In the genomic region with DNA sequence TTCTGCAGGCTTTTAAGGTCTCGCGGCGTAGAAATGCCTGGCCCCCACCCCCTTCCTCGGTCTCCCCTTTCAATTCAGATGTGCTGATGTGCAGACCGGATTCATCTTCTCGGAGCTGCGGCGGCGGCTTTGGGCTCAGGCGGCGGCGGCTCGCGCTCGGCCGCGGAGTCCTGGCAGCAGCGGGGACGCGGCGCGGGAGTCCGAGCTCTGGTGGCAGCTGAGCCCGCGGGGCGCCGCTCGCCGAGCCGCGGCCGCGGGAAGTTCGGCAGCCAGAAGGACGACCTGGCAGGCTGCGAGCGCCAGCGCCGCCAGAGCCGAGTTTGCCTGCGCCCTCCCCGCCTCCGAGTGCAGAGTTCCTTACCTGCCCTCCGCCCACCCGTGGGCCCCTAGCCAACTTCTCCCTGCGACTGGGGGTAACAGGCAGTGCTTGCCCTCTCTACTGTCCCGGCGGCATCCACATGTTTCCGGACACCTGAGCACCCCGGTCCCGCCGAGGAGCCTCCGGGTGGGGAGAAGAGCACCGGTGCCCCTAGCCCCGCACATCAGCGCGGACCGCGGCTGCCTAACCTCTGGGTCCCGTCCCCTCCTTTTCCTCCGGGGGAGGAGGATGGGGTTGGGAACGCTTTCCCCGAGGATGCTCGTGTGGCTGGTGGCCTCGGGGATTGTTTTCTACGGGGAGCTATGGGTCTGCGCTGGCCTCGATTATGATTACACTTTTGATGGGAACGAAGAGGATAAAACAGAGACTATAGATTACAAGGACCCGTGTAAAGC, we compare ENCODE assay signal across 9 cellular contexts. TPM values are rescaled to one million over a fixed set of nuclear protein-coding genes. Genes with fewer than 3 reads are reported as not detected.
DNase-seq lines count a peak whose midpoint lies in the region; ATAC-seq and TF ChIP-seq lines count a peak whose summit lies in the region.
"Had no signal": no experiment of that assay in that cellular context is flagged by ENCODE, and none has a peak within 500 bp of the region (broad histone marks: within the 10 kb centered on the region; RNA-seq: fewer than 3 reads in every experiment).

No MANE protein-coding gene starts in this region.

- intact Hi-C loops in Right ventricle myocardium inferior (cut with DNase I): loop anchor here (10.0 kb wide), 1 partner anchor 249 kb away; no protein-coding TSS in a partner anchor
- intact Hi-C loops in cardiac septum (cut with DNase I): no loop called here

- ATAC-seq in Right ventricle myocardium inferior (peak; percentile 80), foreskin keratinocyte (peak; percentile 58), omental fat pad (ENCODE audit: low FRiP score) (peak; percentile 41), HG03025 (IDR thresholded peaks at IDR 0.05; ENCODE audit: low FRiP score, unreplicated experiment) (no peak)
- ATAC-seq: GM12878 had no signal

- no peaks in the 10 kb centered on the region for H3K36me3 ChIP-seq in SK-N-MC (ENCODE audit: insufficient read depth, low read length)

- H3K9ac ChIP-seq in SK-N-MC (ENCODE audit: insufficient read length): peak overlapping the region; percentile 52

- TF ChIP-seq CTCF in foreskin keratinocyte (conservative IDR thresholded peaks at IDR 0.05): no peak
- no peak for TF ChIP-seq CTCF in omental fat pad (IDR thresholded peaks at IDR 0.05)

- peak overlapping the region; percentile 87 for H3K4me3 ChIP-seq in SK-N-MC
- H3K4me3 ChIP-seq: GM12878 had no signal

- H3K27me3 ChIP-seq in foreskin keratinocyte: no peaks in the 10 kb centered on the region

- H3K27ac ChIP-seq in SK-N-MC: no peak overlapping the region
- H3K27ac ChIP-seq in foreskin keratinocyte: no peak overlapping the region

- H3K9me3 ChIP-seq in SK-N-MC (ENCODE audit: low read depth, low read length): no peaks in the 10 kb centered on the region

- DNase-seq in Right ventricle myocardium inferior (ENCODE audit: missing footprints) (peak; percentile 71), cardiac septum (ENCODE audit: low spot score) (no peak), SK-N-MC (ENCODE audit: low read depth, low spot score) (no peak), foreskin keratinocyte (peak; percentile 12 to 38), omental fat pad (ENCODE audit: low spot score) (no peak), NCI-H187 treated with DMSO at 0.1 percent for 48 hours (lab: John Stamatoyannopoulos, UW) (no peak), AML-193 (lab: John Stamatoyannopoulos, UW) (no peak)

- peaks cover 5% of the 10 kb centered on the region for H3K4me1 ChIP-seq in foreskin keratinocyte

RNA-seq across cellular contexts. Expression of a gene that starts 0.4 kb away (rescaled TPM):
- total RNA-seq in Right ventricle myocardium inferior: 0.54 TPM
- 0.67 TPM for total RNA-seq in cardiac septum
- 1.5 and 3.5 TPM in 2 replicates for total RNA-seq in foreskin keratinocyte
- polyA plus RNA-seq in foreskin keratinocyte: 0.25 and 0.52 TPM in 2 replicates
- 10 to 100 TPM in 2 of 4 donors, 1 to 10 TPM in 2; 3.2 to 22.2 (median 11.9) TPM for total RNA-seq in omental fat pad

Comparison
In these comparisons a context has a peak if more than half of its experiments do, and no peak if none do; other contexts are left out.
1. DNase-seq: peak in Right ventricle myocardium inferior (single experiment) and foreskin keratinocyte (2 of 2); none in cardiac septum (single experiment), SK-N-MC (single experiment), omental fat pad (single experiment), NCI-H187 treated with DMSO at 0.1 percent for 48 hours (single experiment) and AML-193 (0 of 2).